8 cellular contexts compared by ENCODE assay signal in genomic region chr1:2391385-2392070, GRCh38. TPM values are rescaled to one million over a fixed set of nuclear protein-coding genes. Genes with fewer than 3 reads are reported as not detected.
DNase-seq lines count a peak whose midpoint lies in the region; ATAC-seq lines count a peak whose summit lies in the region.

MORN1 (minus strand) TSS chr1:2391554; CDS start chr1:2391533, 21 bp downstream.
RER1 (plus strand) TSS chr1:2391841; CDS start chr1:2395791, 3,950 bp downstream.

- H3K36me3 ChIP-seq in effector memory CD4-positive, alpha-beta T cell (ENCODE audit: control insufficient read depth, insufficient read depth, low read length), result peaks cover 16% of the 10 kb centered on the region

- H3K27ac ChIP-seq in effector memory CD4-positive, alpha-beta T cell (ENCODE audit: insufficient read depth, low read length, poor library complexity, severe bottlenecking), result peak within 1 kb of the TSS; percentile 73

- H3K4me1 ChIP-seq in effector memory CD4-positive, alpha-beta T cell (ENCODE audit: control insufficient read depth, insufficient read depth, low read length, poor library complexity, severe bottlenecking), result peaks cover 15% of the 10 kb centered on the region

- no peaks in the 10 kb centered on the region for H3K27me3 ChIP-seq in effector memory CD4-positive, alpha-beta T cell (replicated peaks; ENCODE audit: control insufficient read depth, insufficient read depth, low read length, poor library complexity, severe bottlenecking)

- peak; percentile 81 for ATAC-seq in GM21367 (IDR thresholded peaks at IDR 0.05; ENCODE audit: unreplicated experiment)

- H3K9me3 ChIP-seq in effector memory CD4-positive, alpha-beta T cell (ENCODE audit: control insufficient read depth, low read length), result no peaks in the 10 kb centered on the region

- peak within 1 kb of the TSS; percentile 95 for H3K4me3 ChIP-seq in effector memory CD4-positive, alpha-beta T cell (ENCODE audit: insufficient read depth, low read depth, low read length, poor library complexity, severe bottlenecking)

- peak; percentile 99 for DNase-seq in COR-L47 (lab: John Stamatoyannopoulos, UW)
- DNase-seq in HT1080 (ENCODE audit: low read depth), result peak; percentile 98
- DNase-seq in NOMO-1 (lab: John Stamatoyannopoulos, UW; ENCODE audit: unreplicated experiment in 2 of 2), result peak; percentile 99 to 100
- peak; percentile 87 to 99 (median 94) for DNase-seq in activated CD8-positive, alpha-beta memory T cell treated with anti-CD3 and anti-CD28 coated beads for 48 hours (ENCODE audit: low read depth in 2 of 3, low spot score in 2 of 3)
- peak; percentile 98 for DNase-seq in effector memory CD4-positive, alpha-beta T cell
- DNase-seq in lung microvascular endothelial cell (ENCODE audit: low read depth in 2 of 2), result peak; percentile 99
- DNase-seq in stimulated activated CD4-positive, alpha-beta T cell treated with anti-CD3 and anti-CD28 coated beads, TNF-alpha, amount 100 ng/mL, for 4 hours (ENCODE audit: low read depth in 3 of 3), result peak; percentile 92 to 97 (median 97)

RNA-seq across cellular contexts. Expression of gene MORN1, which starts in this region (rescaled TPM):
- total RNA-seq in HT1080 (2014; rRNA removed; shearing (Covaris generic)), result 5.6 and 9.4 TPM in 2 replicates
- polyA plus RNA-seq in HT1080 (2015; cell fraction: cytosol; rRNA removed), result 6.8 and 6.9 TPM in 2 replicates
- 20.1 and 24.4 TPM in 2 replicates for polyA plus RNA-seq in HT1080 (2015; cell fraction: nucleus; rRNA removed)
- total RNA-seq in lung microvascular endothelial cell, result 3.3 and 4.8 TPM in 2 replicates

RNA-seq across cellular contexts. Expression of gene RER1, which starts in this region (rescaled TPM):
- 149 and 174 TPM in 2 replicates for total RNA-seq in HT1080 (2014; rRNA removed; shearing (Covaris generic))
- polyA plus RNA-seq in HT1080 (2015; cell fraction: cytosol; rRNA removed), result 120 and 167 TPM in 2 replicates
- polyA plus RNA-seq in HT1080 (2015; cell fraction: nucleus; rRNA removed), result 185 and 207 TPM in 2 replicates
- total RNA-seq in lung microvascular endothelial cell, result 32.7 and 48.6 TPM in 2 replicates

Comparison
In these comparisons a context has a peak if more than half of its experiments do, and no peak if none do; other contexts are left out.
1. Peak in every context shown above with its lines: DNase-seq, ATAC-seq, H3K4me3 ChIP-seq and H3K27ac ChIP-seq.